Comparison of ENCODE assay signal across 8 cellular contexts in the genomic region with DNA sequence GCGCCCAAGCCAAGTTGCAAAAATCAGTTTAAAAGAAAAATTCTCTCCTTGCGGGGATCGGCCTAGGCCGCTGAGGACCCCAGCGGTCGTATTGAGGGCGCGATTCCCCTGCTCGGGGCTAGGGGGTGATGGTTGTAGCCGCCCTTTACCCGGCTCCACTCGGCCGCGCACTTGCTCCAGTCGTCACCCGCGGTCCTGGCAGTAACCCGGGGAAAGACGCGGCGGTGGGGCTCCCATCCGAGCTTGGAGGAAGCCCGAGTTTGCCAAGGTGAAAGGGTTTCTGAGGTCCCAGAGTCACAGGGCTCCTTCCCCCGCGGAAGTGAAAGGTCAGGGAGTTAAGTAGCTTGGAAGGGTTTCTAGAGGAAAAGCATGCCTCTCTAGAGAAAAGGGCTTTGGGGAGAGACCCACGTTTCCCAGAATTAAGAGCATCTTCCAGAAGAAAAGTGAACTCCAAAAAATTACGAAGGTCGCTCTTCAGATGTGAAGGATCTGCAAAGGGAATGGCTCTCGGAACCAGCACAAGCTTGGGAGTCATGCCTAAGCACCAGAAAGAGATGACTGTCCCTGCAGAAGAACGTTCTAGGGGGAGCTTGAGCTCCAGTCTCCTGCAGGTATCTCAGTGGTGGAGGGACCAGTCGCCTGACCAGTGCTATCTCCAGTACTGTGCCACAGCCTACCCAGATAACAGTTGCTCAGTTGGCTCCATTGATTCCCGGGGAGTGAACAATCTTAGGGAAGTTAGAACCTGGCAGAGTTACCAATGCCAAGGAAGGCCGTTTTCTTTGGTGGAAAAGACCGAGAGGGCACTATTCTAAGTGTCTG. TPM values are rescaled to one million over a fixed set of nuclear protein-coding genes. Genes with fewer than 3 reads are reported as not detected.
DNase-seq lines count a peak whose midpoint lies in the region; ATAC-seq and TF ChIP-seq lines count a peak whose summit lies in the region.

No MANE protein-coding gene starts in this region.

- intact Hi-C loops in activated CD4-positive, alpha-beta memory T cell treated with anti-CD3 and anti-CD28 coated beads for 36 hours (cut with micrococcal nuclease) = loop anchor here (1.0 to 2.0 kb wide), 7 partner anchors 29 to 444 kb away; a partner anchor contains a TSS

- peak; percentile 8 for ATAC-seq in GM21619 (IDR thresholded peaks at IDR 0.05; ENCODE audit: unreplicated experiment)

- CTCF ChIA-PET in activated CD4-positive, alpha-beta memory T cell treated with anti-CD3 and anti-CD28 coated beads for 36 hours (lab: Charles Lee) = interaction anchor here (0.7 to 1.3 kb wide), 5 partner anchors 15 to 232 kb away, joined by 3 to 8 read pairs (median 3); a partner anchor contains a TSS
- CTCF ChIA-PET in GM10248 (lab: Yijun Ruan, JAX) = interaction anchor here (0.7 to 1.2 kb wide), 4 partner anchors 14 to 72 kb away, joined by 3 to 5 read pairs (median 3); no protein-coding TSS in a partner anchor

- H3K9ac ChIP-seq in mucosa of rectum (ENCODE audit: low read depth in 1 of 2, low read length in 2 of 2) = peak overlapping the region; percentile 90 to 91

- no peak for TF ChIP-seq CTCF in GM10248 (IDR thresholded peaks at IDR 0.05; ENCODE audit: control extremely low read depth, extremely low read depth, low read depth, missing control alignments)

- peaks cover 38% of the 10 kb centered on the region for H3K36me3 Mint-ChIP-seq in activated CD4-positive, alpha-beta memory T cell treated with anti-CD3 and anti-CD28 coated beads for 36 hours

- H3K4me3 Mint-ChIP-seq in activated CD4-positive, alpha-beta memory T cell treated with anti-CD3 and anti-CD28 coated beads for 36 hours = peak overlapping the region; percentile 93

- DNase-seq in EL (peak; percentile 31), Kasumi-1 (lab: John Stamatoyannopoulos, UW) (peak; percentile 32 to 55), epithelial cell of prostate (ENCODE audit: low read depth, low spot score) (no peak), substantia nigra (lab: John Stamatoyannopoulos, UW) (peak in 28 of 49 donors; percentile 16 to 58 (median 44)), GM10248 (ENCODE audit: extremely low spot score) (no peak)
- peak; percentile 51 for DNase-seq in activated CD4-positive, alpha-beta memory T cell treated with anti-CD3 and anti-CD28 coated beads for 36 hours

- H3K27ac Mint-ChIP-seq in activated CD4-positive, alpha-beta memory T cell treated with anti-CD3 and anti-CD28 coated beads for 36 hours = peak overlapping the region; percentile 91

- POLR2A ChIA-PET in activated CD4-positive, alpha-beta memory T cell treated with anti-CD3 and anti-CD28 coated beads for 36 hours (lab: Charles Lee) = interaction anchor here (0.6 to 1.4 kb wide), 7 partner anchors 29 to 235 kb away, joined by 3 to 15 read pairs (median 8); a partner anchor contains a TSS
- POLR2A ChIA-PET in GM10248 (lab: Yijun Ruan, JAX) = interaction anchor here (0.7 to 0.9 kb wide), 2 partner anchors 20 to 1018 kb away, joined by 3 read pairs; no protein-coding TSS in a partner anchor

- no peaks in the 10 kb centered on the region for H3K27me3 ChIP-seq in mucosa of rectum (ENCODE audit: control insufficient read depth in 2 of 2, insufficient read depth in 2 of 2, low read length in 2 of 2)

- no peaks in the 10 kb centered on the region for H3K27me3 Mint-ChIP-seq in activated CD4-positive, alpha-beta memory T cell treated with anti-CD3 and anti-CD28 coated beads for 36 hours

- peak overlapping the region; percentile 57 for H3K27ac ChIP-seq in epithelial cell of prostate
- H3K27ac ChIP-seq in mucosa of rectum (ENCODE audit: low read depth in 2 of 2, low read length in 2 of 2) = peak overlapping the region; percentile 97
- peak overlapping the region; percentile 88 for H3K27ac ChIP-seq in substantia nigra (ENCODE audit: low read depth, low read length, poor library complexity, severe bottlenecking)

- H3K4me1 Mint-ChIP-seq in activated CD4-positive, alpha-beta memory T cell treated with anti-CD3 and anti-CD28 coated beads for 36 hours (ENCODE audit: low read depth) = peaks cover 20% of the 10 kb centered on the region

- H3K4me3 ChIP-seq in mucosa of rectum (ENCODE audit: low read length in 2 of 2) = peak overlapping the region; percentile 84 to 94

- no peaks in the 10 kb centered on the region for H3K9me3 Mint-ChIP-seq in activated CD4-positive, alpha-beta memory T cell treated with anti-CD3 and anti-CD28 coated beads for 36 hours

- H3K36me3 ChIP-seq in mucosa of rectum (ENCODE audit: control insufficient read depth in 2 of 2, insufficient read depth in 2 of 2, low read length in 2 of 2) = peaks cover 8 to 12% of the 10 kb centered on the region in 2 donors

- peaks cover 18 to 19% of the 10 kb centered on the region in 2 donors for H3K4me1 ChIP-seq in mucosa of rectum (ENCODE audit: control insufficient read depth in 2 of 2, insufficient read depth in 2 of 2, low read length in 2 of 2)

- no peaks in the 10 kb centered on the region for H3K9me3 ChIP-seq in mucosa of rectum (ENCODE audit: control insufficient read depth in 2 of 2, low read length in 2 of 2)

RNA-seq across cellular contexts. Expression of a gene that starts 0.9 kb away (rescaled TPM):
- total RNA-seq in activated CD4-positive, alpha-beta memory T cell treated with anti-CD3 and anti-CD28 coated beads for 36 hours = 100 to 1,000 TPM; 118 to 120 TPM

RNA-seq across cellular contexts. Expression of a gene that starts 36.6 kb away (rescaled TPM):
- 10 to 100 TPM; 52.9 to 54.5 TPM for total RNA-seq in activated CD4-positive, alpha-beta memory T cell treated with anti-CD3 and anti-CD28 coated beads for 36 hours

Comparison
In these comparisons a context has a peak if more than half of its experiments do, and no peak if none do; other contexts are left out.
1. DNase-seq: peak in EL (single experiment), Kasumi-1 (2 of 2), activated CD4-positive, alpha-beta memory T cell treated with anti-CD3 and anti-CD28 coated beads for 36 hours (single experiment) and substantia nigra (28 of 49); none in epithelial cell of prostate (single experiment) and GM10248 (single experiment).
2. Peak in every context shown above with its lines, with median percentiles within 50 percentile points of each other: H3K27ac ChIP-seq.